Comparison of ENCODE assay signal across 1 cellular context in genomic region chr2:44543773-44544725, GRCh38.
TF ChIP-seq lines count a peak whose summit lies in the region.

No MANE protein-coding gene starts in this region.

TF ChIP-seq in HEK293, 187 proteins besides CTCF, POLR2A, EP300 and RAD21 (continued from another document):
- TF ChIP-seq OSR2 (tag by site-specific recombination; IDR thresholded peaks at IDR 0.05) = peak; percentile 44; the same call in 1 of the 2 replicates
- no peak for TF ChIP-seq PATZ1 (tag by site-specific recombination; IDR thresholded peaks at IDR 0.05)
- TF ChIP-seq PRDM6 (tag by site-specific recombination; IDR thresholded peaks at IDR 0.05) = peak; percentile 46
